Comparison of ENCODE assay signal across 21 cellular contexts in the genomic region with DNA sequence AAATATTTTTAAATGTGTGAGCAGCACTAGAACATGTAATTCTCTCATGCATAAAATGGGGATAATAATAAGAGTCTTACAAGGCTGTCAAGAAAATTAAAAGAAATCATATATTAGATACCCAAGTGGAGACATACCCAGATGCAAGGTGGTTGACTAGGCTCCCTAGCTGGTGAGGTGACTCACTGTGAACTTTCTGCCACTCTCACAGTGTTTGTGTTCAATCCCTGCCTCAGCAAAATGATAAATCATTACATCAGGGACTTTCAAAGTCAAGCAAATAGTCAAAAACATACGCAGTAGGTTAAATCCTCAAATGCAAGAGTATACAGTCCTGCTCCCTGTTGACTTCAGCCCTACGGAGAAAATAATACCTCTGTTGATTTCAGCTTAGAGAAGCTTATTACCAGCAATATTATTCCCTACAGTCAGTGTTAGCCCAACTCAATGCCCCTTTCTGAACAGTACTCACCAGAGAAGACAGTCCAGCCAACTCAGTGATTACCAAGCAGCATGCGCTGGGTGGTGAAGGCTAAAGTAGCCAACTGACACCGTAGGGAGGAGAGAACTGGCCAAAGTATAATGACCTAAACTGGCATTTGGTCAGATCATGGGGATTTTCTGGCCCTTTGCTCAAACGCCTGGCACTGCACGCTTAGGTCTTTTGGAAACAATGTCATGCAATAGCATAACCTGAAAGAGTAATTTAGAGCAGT.
A peak's percentile ranks its signal among the peaks of the same experiment; 100 is the strongest.
DNase-seq lines count a peak whose midpoint lies in the region; ATAC-seq, FAIRE-seq and TF ChIP-seq lines count a peak whose summit lies in the region.
"Had no signal": no experiment of that assay in that cellular context is flagged by ENCODE, and none has a peak within 500 bp of the region (broad histone marks: within the 10 kb centered on the region; RNA-seq: fewer than 3 reads in every experiment).

No MANE protein-coding gene starts in this region.

- CTCF ChIA-PET in HepG2 (lab: Yijun Ruan, JAX; ENCODE audit: low intra/inter-chr PET ratio, low total read pairs), result no interaction called here

- no peaks in the 10 kb centered on the region for H3K79me2 ChIP-seq in HepG2 (ENCODE audit: insufficient read depth, low read length)

- intact Hi-C loops in HepG2 (cut with micrococcal nuclease; ENCODE audit: unreplicated experiment), result no loop called here

- peaks cover 17% of the 10 kb centered on the region for H3K27me3 Mint-ChIP-seq in activated T-helper 17 cell treated with anti-CD3 and anti-CD28 coated beads, Interleukin-2, amount 50 U/mL, for 72 hours

- TF ChIP-seq CTCF in liver (IDR thresholded peaks at IDR 0.05; ENCODE audit: low read depth, low read length, missing input control), result no peak
- no peak for TF ChIP-seq CTCF in HepG2 (CRISPR knock-in tag; IDR thresholded peaks at IDR 0.05)

- no peaks in the 10 kb centered on the region for H3K27me3 ChIP-seq in liver (ENCODE audit: control insufficient read depth in 4 of 4, insufficient read depth in 4 of 4, low read length in 3 of 4)
- no peaks in the 10 kb centered on the region for H3K27me3 ChIP-seq in HepG2 (ENCODE audit: control insufficient read depth in 1 of 2, insufficient read depth in 2 of 2, low read length in 2 of 2)
- H3K27me3 ChIP-seq: SJCRH30 had no signal

- WGBS in liver, result 40% methylated on average over 6 of the region's 6 CpGs
- 19% methylated on average over 6 of the region's 6 CpGs for WGBS in HepG2 (ENCODE audit: low lambda C conversion rate)

- H3K9ac ChIP-seq in liver (ENCODE audit: low read depth in 1 of 2, low read length in 2 of 2) (no peak overlapping the region), HepG2 (ENCODE audit: insufficient read depth, low read depth, low read length) (no peak overlapping the region)

- TF ChIP-seq EP300 in HepG2 (IDR thresholded peaks at IDR 0.05; ENCODE audit: low read depth in 2 of 2, low read length in 2 of 2) (no peak), HepG2 (CRISPR knock-in tag; IDR thresholded peaks at IDR 0.05; ENCODE audit: borderline replicate concordance) (no peak)

- H3K4me3 ChIP-seq in liver (ENCODE audit: low read depth in 1 of 3, low read length in 3 of 3) (no peak overlapping the region), HepG2 (replicated peaks in 1 of 3; ENCODE audit: insufficient read depth in 1 of 3, low read depth in 2 of 3, low read length in 3 of 3) (no peak overlapping the region)
- H3K4me3 ChIP-seq: GM12878, GM23338, HAP-1, PC-9, SJCRH30 had no signal

- no peaks in the 10 kb centered on the region for H3K9me3 Mint-ChIP-seq in activated T-helper 17 cell treated with anti-CD3 and anti-CD28 coated beads, Interleukin-2, amount 50 U/mL, for 72 hours
- H3K9me3 Mint-ChIP-seq: GM23338, HFFc6 had no signal

- no peak overlapping the region for H3K4me3 Mint-ChIP-seq in activated T-helper 17 cell treated with anti-CD3 and anti-CD28 coated beads, Interleukin-2, amount 50 U/mL, for 72 hours
- H3K4me3 Mint-ChIP-seq: GM23338, HFFc6 had no signal

- no peak overlapping the region for H3K27ac Mint-ChIP-seq in activated T-helper 17 cell treated with anti-CD3 and anti-CD28 coated beads, Interleukin-2, amount 50 U/mL, for 72 hours
- H3K27ac Mint-ChIP-seq: GM23338, HFFc6 had no signal

- H3K36me3 Mint-ChIP-seq in activated T-helper 17 cell treated with anti-CD3 and anti-CD28 coated beads, Interleukin-2, amount 50 U/mL, for 72 hours (ENCODE audit: low read depth), result no peaks in the 10 kb centered on the region

- in situ Hi-C loops in HepG2 (cut with HindIII; ENCODE audit: extremely low pct_ligation_motif_present, low pct_unique_long_range_greater_than_20kb), result no loop called here

- no peak overlapping the region for H3K4me2 ChIP-seq in HepG2 (ENCODE audit: low read depth, low read length)
- H3K4me2 ChIP-seq: GM23338, PC-9 had no signal

- H3K36me3 ChIP-seq in liver (ENCODE audit: control insufficient read depth in 4 of 4, insufficient read depth in 3 of 4, low read depth in 1 of 4, low read length in 3 of 4), result no peaks in the 10 kb centered on the region
- H3K36me3 ChIP-seq in HepG2 (replicated peaks in 1 of 2; ENCODE audit: control insufficient read depth in 1 of 2, insufficient read depth in 2 of 2, low read length in 2 of 2), result no peaks in the 10 kb centered on the region
- H3K36me3 ChIP-seq: HAP-1, SJCRH30 had no signal

- no peaks in the 10 kb centered on the region for H3K4me1 Mint-ChIP-seq in activated T-helper 17 cell treated with anti-CD3 and anti-CD28 coated beads, Interleukin-2, amount 50 U/mL, for 72 hours

- no peak for FAIRE-seq in HepG2 (lab: Jason Lieb, UNC)
- FAIRE-seq: GM12878 had no signal

- peak; percentile 51 to 54 for TF ChIP-seq RAD21 in liver (IDR thresholded peaks at IDR 0.05)
- no peak for TF ChIP-seq RAD21 in HepG2 (CRISPR knock-in tag; IDR thresholded peaks at IDR 0.05)

- no peak for TF ChIP-seq POLR2A in HepG2 (IDR thresholded peaks at IDR 0.05; ENCODE audit: insufficient read depth in 1 of 2, low read depth in 2 of 2, low read length in 2 of 2)

- H3K27ac ChIP-seq in liver (ENCODE audit: low read depth in 1 of 2, low read length in 2 of 2) (peak overlapping the region; percentile 46 to 70), HepG2 (ENCODE audit: extremely low read length, insufficient read depth, low read length) (no peak overlapping the region)
- H3K27ac ChIP-seq: PC-9, SJCRH30 had no signal

- H3K4me1 ChIP-seq in liver (ENCODE audit: control insufficient read depth in 4 of 4, insufficient read depth in 4 of 4, low read length in 3 of 4) (peaks cover 0 to 26% (median 16%) of the 10 kb centered on the region in 4 donors), HepG2 (ENCODE audit: insufficient read depth, low read length) (no peaks in the 10 kb centered on the region)
- H3K4me1 ChIP-seq: HAP-1, SJCRH30 had no signal

- POLR2A ChIA-PET in HepG2 (lab: Yijun Ruan, JAX), result no interaction called here

- DNase-seq in HepG2 (ENCODE audit: low spot score), result no peak
- DNase-seq in NCI-H1694 (lab: John Stamatoyannopoulos, UW), result no peak
- DNase-seq: GDM1, HFFc6, NCI-H1092, NCI-H1436, NCI-H187 treated with DMSO at 0.1 percent for 48 hours, NCI-H2107, NCI-H524, NCI-H774, PC-9, SJCRH30 had no signal

- ATAC-seq in HepG2, result no peak
- peak; percentile 38 for ATAC-seq in activated T-helper 17 cell treated with anti-CD3 and anti-CD28 coated beads, Interleukin-2, amount 50 U/mL, for 72 hours (replicated peaks)
- ATAC-seq in esophagus mucosa, result peak; percentile 35
- ATAC-seq in HG03175 (IDR thresholded peaks at IDR 0.05; ENCODE audit: unreplicated experiment), result no peak
- no peak for ATAC-seq in HG02763 (IDR thresholded peaks at IDR 0.05; ENCODE audit: unreplicated experiment)
- ATAC-seq: GM12878, GM23338, Right ventricle myocardium inferior had no signal

- no TSS peak for BruUV-seq in HepG2 (replicated peaks; lab: Mats Ljungman, UMichigan)

- H3K9me3 ChIP-seq in liver (ENCODE audit: control insufficient read depth in 4 of 4, low read length in 3 of 4), result no peaks in the 10 kb centered on the region
- H3K9me3 ChIP-seq in HepG2 (ENCODE audit: low read length), result no peaks in the 10 kb centered on the region
- H3K9me3 ChIP-seq: HAP-1, SJCRH30 had no signal

- H2AFZ ChIP-seq in HepG2 (ENCODE audit: low read length), result no peak overlapping the region
- H2AFZ ChIP-seq: GM23338, PC-9 had no signal

- H4K20me1 ChIP-seq in HepG2 (ENCODE audit: insufficient read depth, low read length), result no peaks in the 10 kb centered on the region

TF ChIP-seq in liver, 16 proteins besides CTCF, POLR2A, EP300 and RAD21 (continues in another document):
- TF ChIP-seq YY1 (IDR thresholded peaks at IDR 0.05) (peak; percentile 74), EGR1 (IDR thresholded peaks at IDR 0.05; ENCODE audit: low read depth in 2 of 2) (peak in 1 of 2 donors; percentile 71), RXRA (IDR thresholded peaks at IDR 0.05) (peak; percentile 93 to 98), TAF1 (conservative IDR thresholded peaks at IDR 0.05) (peak; percentile 67), JUND (IDR thresholded peaks at IDR 0.05) (peak; percentile 73 to 74)
- TF ChIP-seq, protein P1, sequence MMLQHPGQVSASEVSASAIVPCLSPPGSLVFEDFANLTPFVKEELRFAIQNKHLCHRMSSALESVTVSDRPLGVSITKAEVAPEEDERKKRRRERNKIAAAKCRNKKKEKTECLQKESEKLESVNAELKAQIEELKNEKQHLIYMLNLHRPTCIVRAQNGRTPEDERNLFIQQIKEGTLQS (IDR thresholded peaks at IDR 0.05), result peak; percentile 62
- TF ChIP-seq, protein P2, sequence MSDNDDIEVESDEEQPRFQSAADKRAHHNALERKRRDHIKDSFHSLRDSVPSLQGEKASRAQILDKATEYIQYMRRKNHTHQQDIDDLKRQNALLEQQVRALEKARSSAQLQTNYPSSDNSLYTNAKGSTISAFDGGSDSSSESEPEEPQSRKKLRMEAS (IDR thresholded peaks at IDR 0.05), result peak; percentile 92

TF ChIP-seq in HepG2, 621 proteins besides CTCF, POLR2A, EP300 and RAD21 (continues in another document):
- TF ChIP-seq, protein P1 (CRISPR knock-in tag; IDR thresholded peaks at IDR 0.05), result no peak
- no peak for TF ChIP-seq SMARCC2 (IDR thresholded peaks at IDR 0.05)
- TF ChIP-seq ZSCAN12 (CRISPR knock-in tag; IDR thresholded peaks at IDR 0.05), result no peak
- no peak for TF ChIP-seq REXO4 (CRISPR knock-in tag; IDR thresholded peaks at IDR 0.05; ENCODE audit: borderline replicate concordance)
- TF ChIP-seq MAFK (conservative IDR thresholded peaks at IDR 0.05 in 1 of 2, IDR thresholded peaks at IDR 0.05 in 1 of 2; ENCODE audit: low read length in 2 of 2), result peak in 1 of 2 experiments; percentile 16; a peak in 1 of 4 replicates

Comparison
In these comparisons a context has a peak if more than half of its experiments do, and no peak if none do; other contexts are left out.
1. ATAC-seq: peak in activated T-helper 17 cell treated with anti-CD3 and anti-CD28 coated beads, Interleukin-2, amount 50 U/mL, for 72 hours (single experiment) and esophagus mucosa (single experiment); none in HepG2 (single experiment), HG03175 (single experiment) and HG02763 (single experiment).